ENCODE assay signal across 31 cellular contexts in the genomic region with DNA sequence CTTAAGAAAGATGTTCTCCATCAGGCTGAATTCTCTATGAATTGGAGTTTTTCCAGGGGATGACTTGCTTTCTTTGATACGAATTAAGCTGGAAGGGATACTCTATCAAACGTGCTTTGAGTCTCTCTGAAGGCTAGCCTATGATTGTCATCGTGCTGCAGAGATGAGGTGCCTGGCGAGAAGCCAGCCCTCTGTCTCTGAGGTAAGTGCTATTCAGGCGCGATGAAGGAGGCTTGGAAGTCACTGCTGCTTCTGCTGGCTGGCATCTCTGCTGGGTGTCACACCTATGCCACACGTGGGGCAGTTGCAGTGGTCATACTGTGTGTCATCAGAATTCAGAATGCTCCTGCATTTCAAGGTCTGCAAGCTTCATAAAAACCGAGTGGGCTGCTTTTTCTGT.
A peak's percentile ranks its signal among the peaks of the same experiment; 100 is the strongest.
DNase-seq lines count a peak whose midpoint lies in the region; ATAC-seq and TF ChIP-seq lines count a peak whose summit lies in the region.
"Had no signal": no experiment of that assay in that cellular context is flagged by ENCODE, and none has a peak within 500 bp of the region (broad histone marks: within the 10 kb centered on the region; RNA-seq: fewer than 3 reads in every experiment).

No MANE protein-coding gene starts in this region.

- no peaks in the 10 kb centered on the region for H3K36me3 ChIP-seq in right atrium auricular region
- H3K36me3 ChIP-seq: adrenal gland, gastrocnemius medialis, ovary, Peyer's patch had no signal

- H3K27ac ChIP-seq in right atrium auricular region, result no peak overlapping the region
- H3K27ac ChIP-seq: adrenal gland, body of pancreas, gastrocnemius medialis, hepatocyte, ovary, Peyer's patch, skin epidermis had no signal

- no peaks in the 10 kb centered on the region for H3K9me3 ChIP-seq in right atrium auricular region
- H3K9me3 ChIP-seq: adrenal gland, body of pancreas, gastrocnemius medialis, Peyer's patch had no signal

- TF ChIP-seq CTCF in right atrium auricular region (IDR thresholded peaks at IDR 0.05) (no peak), choroid plexus epithelial cell (conservative IDR thresholded peaks at IDR 0.05; ENCODE audit: low read depth, low read length) (no peak)

- no peak overlapping the region for H3K4me3 ChIP-seq in right atrium auricular region
- H3K4me3 ChIP-seq in choroid plexus epithelial cell (ENCODE audit: low read depth, low read length), result no peak overlapping the region
- H3K4me3 ChIP-seq: adrenal gland, body of pancreas, gastrocnemius medialis, hepatocyte, ovary, Peyer's patch, skin epidermis had no signal

- intact Hi-C loops in Right ventricle myocardium inferior (cut with DNase I), result no loop called here

- no peaks in the 10 kb centered on the region for H3K27me3 ChIP-seq in right atrium auricular region
- H3K27me3 ChIP-seq: adrenal gland, body of pancreas, gastrocnemius medialis, hepatocyte, ovary, Peyer's patch had no signal

- DNase-seq in DMS53 (lab: John Stamatoyannopoulos, UW) (peak; percentile 8), DMS53 treated with DMSO at 0.1 percent for 48 hours (lab: John Stamatoyannopoulos, UW; ENCODE audit: unreplicated experiment) (no peak), Right ventricle myocardium inferior (ENCODE audit: missing footprints) (peak; percentile 35), right atrium auricular region (ENCODE audit: low spot score) (no peak), choroid plexus epithelial cell (ENCODE audit: low read depth) (peak; percentile 2), NCI-H524 treated with DMSO at 0.1 percent for 48 hours (lab: John Stamatoyannopoulos, UW) (no peak)
- DNase-seq: 8988T; activated CD4-positive, alpha-beta T cell treated with anti-CD3 and anti-CD28 coated beads for 48 hours; activated naive CD4-positive, alpha-beta T cell treated with anti-CD3 and anti-CD28 coated beads, Interleukin-2, amount 10 ng/mL, durations not matched to agents 7 days and 5 days; adrenal gland; body of pancreas; C1 segment of cervical spinal cord; cerebellar nuclear complex; EL; KBM-7; left cardiac atrium; NCI-H1436; NCI-H2107; NCI-H69; nephron progenitor cell; stimulated activated naive B cell treated with anti-CD40 and anti-IgM and Interleukin-4, amounts not matched to agents 10 μg/mL and 1 μg/mL and 100 μg/mL, for 72 hours; substantia nigra; T1000 had no signal

- ATAC-seq in Right ventricle myocardium inferior, result no peak
- ATAC-seq in HG03342 (IDR thresholded peaks at IDR 0.05; ENCODE audit: unreplicated experiment), result no peak
- ATAC-seq in HG02840 (IDR thresholded peaks at IDR 0.05; ENCODE audit: low FRiP score, unreplicated experiment), result no peak
- ATAC-seq: activated T-helper 17 cell treated with anti-CD3 and anti-CD28 coated beads, Interleukin-2, amount 50 U/mL, for 72 hours; body of pancreas; gastrocnemius medialis; left cardiac atrium; stimulated activated naive B cell treated with anti-CD40 and anti-IgM and Interleukin-4, amounts not matched to agents 10 μg/mL and 1 μg/mL and 100 μg/mL, for 72 hours had no signal

- no peaks in the 10 kb centered on the region for H3K4me1 ChIP-seq in right atrium auricular region
- H3K4me1 ChIP-seq: adrenal gland, body of pancreas, gastrocnemius medialis, Peyer's patch had no signal

Comparison
In these comparisons a context has a peak if more than half of its experiments do, and no peak if none do; other contexts are left out.
1. DNase-seq: peak in DMS53 (single experiment), Right ventricle myocardium inferior (single experiment) and choroid plexus epithelial cell (single experiment); none in DMS53 treated with DMSO at 0.1 percent for 48 hours (single experiment), right atrium auricular region (single experiment) and NCI-H524 treated with DMSO at 0.1 percent for 48 hours (single experiment).